In the genomic region with DNA sequence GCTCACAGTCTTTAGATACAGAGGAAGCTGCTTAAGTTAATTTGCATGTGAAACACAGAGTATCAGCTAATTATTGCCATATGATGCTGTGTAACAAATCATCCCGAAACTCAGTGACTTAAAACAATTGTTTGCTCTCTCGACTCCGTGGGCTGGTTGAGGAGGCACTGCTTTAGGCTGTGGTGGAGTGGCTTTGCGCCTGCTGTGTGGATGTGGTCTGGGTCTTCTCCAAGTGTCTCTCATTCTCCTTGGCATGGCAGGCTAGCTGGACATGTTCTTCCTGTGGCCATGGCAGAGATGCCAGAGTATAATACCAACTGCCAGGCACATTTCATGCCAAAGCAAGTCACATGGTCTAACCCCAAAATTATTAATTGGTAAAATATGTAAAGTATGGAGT, we compare ENCODE assay signal across 27 cellular contexts. TPM values are rescaled to one million over a fixed set of nuclear protein-coding genes. Genes with fewer than 3 reads are reported as not detected.
A peak's percentile ranks its signal among the peaks of the same experiment; 100 is the strongest.
DNase-seq lines count a peak whose midpoint lies in the region; ATAC-seq, FAIRE-seq and TF ChIP-seq lines count a peak whose summit lies in the region.
"Had no signal": no experiment of that assay in that cellular context is flagged by ENCODE, and none has a peak within 500 bp of the region (broad histone marks: within the 10 kb centered on the region; RNA-seq: fewer than 3 reads in every experiment).

No MANE protein-coding gene starts in this region.

- H3K4me1 ChIP-seq in ascending aorta: no peaks in the 10 kb centered on the region
- H3K4me1 ChIP-seq: BE2C had no signal

- ATAC-seq in activated T-cell treated with anti-CD3 and anti-CD28 coated beads, Interleukin-2, amount 50 U/mL, for 72 hours (replicated peaks in 1 of 2): peak; percentile 25 to 38
- no peak for ATAC-seq in activated T-cell treated with anti-CD3 and anti-CD28 coated beads, Interleukin-2, amount 50 U/mL, for 4 hours
- ATAC-seq in GM21381 (IDR thresholded peaks at IDR 0.05; ENCODE audit: unreplicated experiment): no peak
- ATAC-seq: HepG2, Right ventricle myocardium inferior had no signal

- H3K9me3 Mint-ChIP-seq in activated T-cell treated with anti-CD3 and anti-CD28 coated beads, Interleukin-2, amount 50 U/mL, for 72 hours: peaks cover 6 to 10% of the 10 kb centered on the region in 2 donors
- H3K9me3 Mint-ChIP-seq in activated T-cell treated with anti-CD3 and anti-CD28 coated beads, Interleukin-2, amount 50 U/mL, for 4 hours: peaks cover 19% of the 10 kb centered on the region

- peak in 1 of 2 donors; percentile 12 for DNase-seq in activated T-cell treated with anti-CD3 and anti-CD28 coated beads, Interleukin-2, amount 50 U/mL, for 72 hours
- DNase-seq in activated T-cell treated with anti-CD3 and anti-CD28 coated beads, Interleukin-2, amount 50 U/mL, for 4 hours: no peak
- DNase-seq in LHCN-M2 (ENCODE audit: low read depth): peak; percentile 54
- peak; percentile 2 for DNase-seq in bronchial epithelial cell (ENCODE audit: low read depth)
- DNase-seq in urothelium cell line (ENCODE audit: low spot score): no peak
- DNase-seq in GM12892 (ENCODE audit: insufficient read length): no peak
- no peak for DNase-seq in ascending aorta (ENCODE audit: low spot score in 2 of 2)
- DNase-seq: BE2C; CD4-positive, CD25-positive, alpha-beta regulatory T cell; COR-L47; DMS 273 treated with DMSO at 0.1 percent for 48 hours; DMS79 treated with DMSO at 0.1 percent for 48 hours; H9; HFFc6; KBM-7; NCI-H1048; NCI-H1417 treated with DMSO at 0.1 percent for 48 hours; NCI-H187; NCI-H446; NCI-H526; OCI-M1 had no signal

- no peak overlapping the region for H3K4me3 Mint-ChIP-seq in activated T-cell treated with anti-CD3 and anti-CD28 coated beads, Interleukin-2, amount 50 U/mL, for 72 hours
- no peak overlapping the region for H3K4me3 Mint-ChIP-seq in activated T-cell treated with anti-CD3 and anti-CD28 coated beads, Interleukin-2, amount 50 U/mL, for 4 hours
- H3K4me3 Mint-ChIP-seq: CD4-positive, CD25-positive, alpha-beta regulatory T cell; H9; HFFc6 had no signal

- H3K36me3 Mint-ChIP-seq in activated T-cell treated with anti-CD3 and anti-CD28 coated beads, Interleukin-2, amount 50 U/mL, for 72 hours (ENCODE audit: insufficient read depth in 2 of 2): peaks cover 1 to 12% of the 10 kb centered on the region in 2 donors
- peaks cover 1% of the 10 kb centered on the region for H3K36me3 Mint-ChIP-seq in activated T-cell treated with anti-CD3 and anti-CD28 coated beads, Interleukin-2, amount 50 U/mL, for 4 hours (ENCODE audit: insufficient read depth)
- H3K36me3 Mint-ChIP-seq: CD4-positive, CD25-positive, alpha-beta regulatory T cell had no signal

- no peak overlapping the region for H3K27ac ChIP-seq in ascending aorta
- H3K27ac ChIP-seq: SJSA1 had no signal

- peaks cover 13% of the 10 kb centered on the region for H3K4me1 Mint-ChIP-seq in activated T-cell treated with anti-CD3 and anti-CD28 coated beads, Interleukin-2, amount 50 U/mL, for 72 hours (ENCODE audit: low read depth)
- H3K4me1 Mint-ChIP-seq in activated T-cell treated with anti-CD3 and anti-CD28 coated beads, Interleukin-2, amount 50 U/mL, for 4 hours (ENCODE audit: low read depth): peaks cover 7% of the 10 kb centered on the region

- H3K27ac Mint-ChIP-seq in activated T-cell treated with anti-CD3 and anti-CD28 coated beads, Interleukin-2, amount 50 U/mL, for 72 hours: no peak overlapping the region
- H3K27ac Mint-ChIP-seq: CD4-positive, CD25-positive, alpha-beta regulatory T cell; HFFc6 had no signal

- H3K9me3 ChIP-seq in ascending aorta: peaks cover 0 to 17% of the 10 kb centered on the region in 2 donors
- H3K9me3 ChIP-seq: BE2C had no signal

- H3K36me3 ChIP-seq in bronchial epithelial cell (ENCODE audit: control insufficient read depth, insufficient read depth, low read length): no peaks in the 10 kb centered on the region
- no peaks in the 10 kb centered on the region for H3K36me3 ChIP-seq in ascending aorta
- H3K36me3 ChIP-seq: BE2C, SJSA1 had no signal

- H3K4me3 ChIP-seq in bronchial epithelial cell (ENCODE audit: low read depth, low read length) (no peak overlapping the region), ascending aorta (no peak overlapping the region)
- H3K4me3 ChIP-seq: SJSA1 had no signal

- H3K27me3 ChIP-seq in bronchial epithelial cell (ENCODE audit: control insufficient read depth, insufficient read depth, low read length): no peaks in the 10 kb centered on the region
- no peaks in the 10 kb centered on the region for H3K27me3 ChIP-seq in ascending aorta
- H3K27me3 ChIP-seq: BE2C, SJSA1 had no signal

- no peak for FAIRE-seq in bronchial epithelial cell (lab: Jason Lieb, UNC)
- peak; percentile 74 for FAIRE-seq in urothelium cell line (lab: Jason Lieb, UNC)
- no peak for FAIRE-seq in GM12892 (lab: Jason Lieb, UNC)
- FAIRE-seq: G401.6, GM19239, HepG2 had no signal

- H3K27me3 Mint-ChIP-seq in activated T-cell treated with anti-CD3 and anti-CD28 coated beads, Interleukin-2, amount 50 U/mL, for 72 hours (ENCODE audit: low read depth): no peaks in the 10 kb centered on the region
- no peaks in the 10 kb centered on the region for H3K27me3 Mint-ChIP-seq in activated T-cell treated with anti-CD3 and anti-CD28 coated beads, Interleukin-2, amount 50 U/mL, for 4 hours (ENCODE audit: low read depth)

- no peak for TF ChIP-seq POLR2A in GM12892 (IDR thresholded peaks at IDR 0.05; ENCODE audit: low read depth, low read length)

- no peak for TF ChIP-seq CTCF in bronchial epithelial cell (IDR thresholded peaks at IDR 0.05; ENCODE audit: insufficient read depth, low read length, severe bottlenecking)
- no peak for TF ChIP-seq CTCF in ascending aorta (IDR thresholded peaks at IDR 0.05)

- intact Hi-C loops in ascending aorta (cut with DNase I): no loop called here

RNA-seq across cellular contexts. Expression of a gene that starts 40.9 kb away (rescaled TPM):
- total RNA-seq in activated T-cell treated with anti-CD3 and anti-CD28 coated beads, Interleukin-2, amount 50 U/mL, for 72 hours: 10 to 100 TPM; 11.3 to 11.7 TPM
- 1 to 10 TPM; 1.4 to 4.2 (median 2.3) TPM for total RNA-seq in activated T-cell treated with anti-CD3 and anti-CD28 coated beads, Interleukin-2, amount 50 U/mL, for 4 hours
- total RNA-seq in LHCN-M2 (2014; rRNA removed): 1.1 and 2.2 TPM in 2 replicates
- 0.39 TPM for polyA plus RNA-seq in LHCN-M2 (2012)
- 1.7 and 2.1 TPM in 2 replicates for total RNA-seq in bronchial epithelial cell
- polyA plus RNA-seq in GM12892 (2012; ENCODE audit: missing spikeins): not detected
- total RNA-seq in ascending aorta: 17.1 TPM
- total RNA-seq: HepG2 had no signal

Comparison
In these comparisons a context has a peak if more than half of its experiments do, and no peak if none do; other contexts are left out.
1. ATAC-seq: peak in activated T-cell treated with anti-CD3 and anti-CD28 coated beads, Interleukin-2, amount 50 U/mL, for 72 hours (2 of 2); none in activated T-cell treated with anti-CD3 and anti-CD28 coated beads, Interleukin-2, amount 50 U/mL, for 4 hours (0 of 2) and GM21381 (single experiment).
2. DNase-seq: peak in LHCN-M2 (single experiment) and bronchial epithelial cell (single experiment); none in activated T-cell treated with anti-CD3 and anti-CD28 coated beads, Interleukin-2, amount 50 U/mL, for 4 hours (single experiment), urothelium cell line (single experiment), GM12892 (single experiment) and ascending aorta (0 of 2).